ENCODE assay signal across 8 cellular contexts in genomic region chr3:179348325-179349013, GRCh38. TPM values are rescaled to one million over a fixed set of nuclear protein-coding genes. Genes with fewer than 3 reads are reported as not detected.
A peak's percentile ranks its signal among the peaks of the same experiment; 100 is the strongest.
DNase-seq lines count a peak whose midpoint lies in the region; ATAC-seq and TF ChIP-seq lines count a peak whose summit lies in the region.

No MANE protein-coding gene starts in this region.

- H3K27me3 ChIP-seq in skeletal muscle satellite cell (ENCODE audit: control insufficient read depth, insufficient read depth, low read length) = no peaks in the 10 kb centered on the region

- H3K9ac ChIP-seq in skeletal muscle satellite cell (ENCODE audit: low read depth, low read length) = peak overlapping the region; percentile 83

- H3K4me1 ChIP-seq in skeletal muscle satellite cell (ENCODE audit: control insufficient read depth, insufficient read depth, low read length) = peaks cover 9% of the 10 kb centered on the region

- no peaks in the 10 kb centered on the region for H3K9me3 ChIP-seq in skeletal muscle satellite cell (replicated peaks; ENCODE audit: low read length)

- H3K4me2 ChIP-seq in skeletal muscle satellite cell (ENCODE audit: low read length) = peak overlapping the region; percentile 87

- H3K4me3 ChIP-seq in AG09309 (ENCODE audit: control insufficient read depth, low read depth, low read length) = peak overlapping the region; percentile 83
- H3K4me3 ChIP-seq in foreskin fibroblast (ENCODE audit: low read depth in 1 of 2, low read length in 2 of 2) = peak overlapping the region; percentile 80 to 81
- peak overlapping the region; percentile 92 for H3K4me3 ChIP-seq in skeletal muscle satellite cell (ENCODE audit: low read length)

- DNase-seq in AG09309 (ENCODE audit: low read depth) (no peak), SKM-1 treated with dmso at 0.1 percent for 144 hours (lab: John Stamatoyannopoulos, UW; ENCODE audit: unreplicated experiment) (peak; percentile 62), foreskin fibroblast (no peak), left lobe of liver (ENCODE audit: low spot score) (no peak)
- DNase-seq in stimulated activated CD4-positive, alpha-beta T cell treated with anti-CD3 and anti-CD28 coated beads, Interleukin-2, amount 100 ng/mL, for 48 hours = no peak

- H3K36me3 ChIP-seq in skeletal muscle satellite cell (ENCODE audit: insufficient read depth, low read length) = peaks cover 19% of the 10 kb centered on the region

- ATAC-seq in GM18873 (IDR thresholded peaks at IDR 0.05; ENCODE audit: low FRiP score, unreplicated experiment) = peak; percentile 53
- peak; percentile 58 for ATAC-seq in HG03103 (IDR thresholded peaks at IDR 0.05; ENCODE audit: low read depth, unreplicated experiment)
- ATAC-seq in left lobe of liver = no peak

- TF ChIP-seq CTCF in AG09309 (IDR thresholded peaks at IDR 0.05; ENCODE audit: control insufficient read depth, insufficient read depth, low read depth, low read length, missing control alignments) (no peak), foreskin fibroblast (IDR thresholded peaks at IDR 0.05; ENCODE audit: low read depth, low read length) (no peak)

RNA-seq across cellular contexts. Expression of gene MFN1, which starts 1.0 kb away (rescaled TPM):
- total RNA-seq in skeletal muscle satellite cell (2012; rRNA removed) = 39.3 and 46.9 TPM in 2 replicates
- total RNA-seq in left lobe of liver = 17.9 TPM

RNA-seq across cellular contexts. Expression of gene ZNF639, which starts 25.6 kb away (rescaled TPM):
- total RNA-seq in skeletal muscle satellite cell (2012; rRNA removed) = 30.7 and 33.4 TPM in 2 replicates
- total RNA-seq in left lobe of liver = 9.7 TPM
